In the genomic region with DNA sequence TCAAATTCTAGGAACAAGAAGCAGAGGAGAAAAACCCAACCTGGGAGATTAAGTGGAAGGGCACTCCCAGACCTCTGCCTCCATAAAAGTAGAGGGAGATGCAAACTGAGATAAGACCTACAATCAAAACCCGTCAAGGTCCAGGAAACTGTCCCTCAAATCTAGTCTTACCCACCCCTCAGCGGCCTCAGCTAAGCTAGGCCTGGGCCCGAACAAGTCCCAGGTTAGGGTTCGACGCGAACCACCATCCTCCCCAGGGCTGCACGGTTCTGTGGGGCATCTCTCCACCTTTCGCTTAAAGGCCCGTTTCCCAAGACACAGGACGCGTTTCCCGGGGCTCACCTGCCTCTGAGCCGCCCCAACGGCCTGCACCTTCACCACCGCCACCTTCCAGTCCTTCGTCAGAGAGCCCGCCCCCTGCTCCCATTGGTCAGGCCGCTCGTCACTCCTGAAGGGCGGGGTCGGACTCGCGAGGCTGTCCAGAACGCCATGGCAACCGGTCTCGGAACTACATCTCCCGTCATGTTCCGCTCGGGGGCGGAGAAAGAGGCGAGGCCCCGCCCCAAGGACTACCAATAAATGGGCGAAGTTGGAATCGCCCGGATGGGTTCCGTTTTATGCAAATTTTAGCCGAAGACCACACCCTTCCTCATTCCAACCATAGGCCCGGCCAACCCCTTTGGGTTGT, we compare ENCODE assay signal across 8 cellular contexts. TPM values are rescaled to one million over a fixed set of nuclear protein-coding genes. Genes with fewer than 3 reads are reported as not detected.
DNase-seq lines count a peak whose midpoint lies in the region; ATAC-seq lines count a peak whose summit lies in the region.

A gene (minus strand): TSS at position 403 of the 688 bp plus-strand sequence. CDS start 10,190 bp downstream, outside the sequence.

- DNase-seq in C1 segment of cervical spinal cord (lab: John Stamatoyannopoulos, UW) (peak; percentile 76 to 100 (median 99)), NCI-H748 treated with DMSO at 0.1 percent for 48 hours (lab: John Stamatoyannopoulos, UW) (peak; percentile 95), left lobe of liver (ENCODE audit: low spot score) (peak; percentile 100)
- peak; percentile 98 to 100 for DNase-seq in activated CD4-positive, alpha-beta T cell treated with anti-CD3 and anti-CD28 coated beads, Interleukin-2, amount 50 U/mL, for 24 hours (ENCODE audit: low read depth in 1 of 2, low spot score in 1 of 2)
- peak; percentile 100 for DNase-seq in stimulated activated CD4-positive, alpha-beta T cell treated with anti-CD3 and anti-CD28 coated beads, Interleukin-2, amount 100 ng/mL, for 4 hours (ENCODE audit: low read depth)

- peaks cover 33% of the 10 kb centered on the region for H3K4me1 Mint-ChIP-seq in dendritic cell treated with granulocyte-macrophage colony-stimulating factor and Interleukin-4, amounts not matched to agents 40 ng/mL and 50 ng/mL, for 4 days (ENCODE audit: low read depth)

- H3K27ac Mint-ChIP-seq in dendritic cell treated with granulocyte-macrophage colony-stimulating factor and Interleukin-4, amounts not matched to agents 40 ng/mL and 50 ng/mL, for 4 days = peak within 1 kb of the TSS; percentile 86

- intact Hi-C loops in dendritic cell treated with granulocyte-macrophage colony-stimulating factor and Interleukin-4, amounts not matched to agents 40 ng/mL and 50 ng/mL, for 4 days (cut with micrococcal nuclease) = loop anchor here (1.0 to 5.0 kb wide), 4 partner anchors 15 to 274 kb away; a partner anchor contains a TSS

- no peaks in the 10 kb centered on the region for H3K27me3 Mint-ChIP-seq in dendritic cell treated with granulocyte-macrophage colony-stimulating factor and Interleukin-4, amounts not matched to agents 40 ng/mL and 50 ng/mL, for 4 days

- H3K9me3 Mint-ChIP-seq in dendritic cell treated with granulocyte-macrophage colony-stimulating factor and Interleukin-4, amounts not matched to agents 40 ng/mL and 50 ng/mL, for 4 days = peaks cover 10% of the 10 kb centered on the region

- H3K4me3 Mint-ChIP-seq in dendritic cell treated with granulocyte-macrophage colony-stimulating factor and Interleukin-4, amounts not matched to agents 40 ng/mL and 50 ng/mL, for 4 days = peak within 1 kb of the TSS; percentile 94

- peaks cover 40% of the 10 kb centered on the region for H3K36me3 Mint-ChIP-seq in dendritic cell treated with granulocyte-macrophage colony-stimulating factor and Interleukin-4, amounts not matched to agents 40 ng/mL and 50 ng/mL, for 4 days (ENCODE audit: low read depth)

- ATAC-seq in GM19372 (IDR thresholded peaks at IDR 0.05; ENCODE audit: low read depth, unreplicated experiment) (peak; percentile 73), HG03558 (IDR thresholded peaks at IDR 0.05; ENCODE audit: extremely low read depth, unreplicated experiment) (peak; percentile 64), left lobe of liver (peak; percentile 81)

RNA-seq across cellular contexts. Expression of the gene that starts here (rescaled TPM):
- total RNA-seq in left lobe of liver = 10.4 TPM

Comparison
In these comparisons a context has a peak if more than half of its experiments do, and no peak if none do; other contexts are left out.
1. Peak in every context shown above with its lines: DNase-seq and ATAC-seq.